Comparison of ENCODE assay signal across 20 cellular contexts in genomic region chr12:114826233-114826632, GRCh38.
"Had no signal": no experiment of that assay in that cellular context is flagged by ENCODE, and none has a peak within 500 bp of the region (broad histone marks: within the 10 kb centered on the region; RNA-seq: fewer than 3 reads in every experiment).

No MANE protein-coding gene starts in this region.

- H3K9ac ChIP-seq: KMS-11, SK-N-SH had no signal

- H3K4me2 ChIP-seq: KMS-11, SK-N-SH had no signal

- H3K4me3 Mint-ChIP-seq: IgD-negative memory B cell had no signal

- FAIRE-seq: K562 had no signal

- H3K27ac Mint-ChIP-seq: IgD-negative memory B cell had no signal

- ATAC-seq: K562 had no signal

- H3K27ac ChIP-seq: KMS-11, RWPE1 had no signal

- DNase-seq: Kasumi-1, MM.1S, NCI-H1092 treated with DMSO at 0.1 percent for 48 hours, NCI-H1436, NCI-H187, NCI-H2029, NCI-H2081 treated with DMSO at 0.1 percent for 48 hours, NCI-H2171, NCI-H226, NCI-H446, NCI-H510A, NCI-H524 treated with DMSO at 0.1 percent for 48 hours, NCI-H69, NCI-H774, SHP77, SK-N-SH had no signal

- H3K9me3 ChIP-seq: SK-N-SH had no signal

- H3K27me3 Mint-ChIP-seq: IgD-negative memory B cell had no signal

- H3K4me1 Mint-ChIP-seq: IgD-negative memory B cell had no signal

- H3K36me3 Mint-ChIP-seq: IgD-negative memory B cell had no signal

- H3K4me3 ChIP-seq: K562 had no signal
